20 cellular contexts compared by ENCODE assay signal in genomic region chr1:58735591-58735990, GRCh38.
"Had no signal": no experiment of that assay in that cellular context is flagged by ENCODE, and none has a peak within 500 bp of the region (broad histone marks: within the 10 kb centered on the region; RNA-seq: fewer than 3 reads in every experiment).

No MANE protein-coding gene starts in this region.

- DNase-seq: IMR-90, MV-4-11, NCI-H1048, NCI-H1105, NCI-H1417, NCI-H1436 treated with DMSO at 0.1 percent for 48 hours, NCI-H1694, NCI-H187 treated with DMSO at 0.1 percent for 48 hours, NCI-H2029 treated with DMSO at 0.1 percent for 48 hours, NCI-H2171 treated with DMSO at 0.1 percent for 48 hours, NCI-H345, NCI-H446 treated with DMSO at 0.1 percent for 48 hours, NCI-H510A treated with DMSO at 0.1 percent for 48 hours, NCI-H526, RPMI8226, SHP77 treated with DMSO at 0.1 percent for 48 hours, SJCRH30 had no signal

- ATAC-seq: HepG2, K562, SK-N-SH treated with all-trans-retinoic acid at 6 μM for 48 hours had no signal

- H3K4me3 ChIP-seq: K562, SJCRH30 had no signal
